In the genomic region with DNA sequence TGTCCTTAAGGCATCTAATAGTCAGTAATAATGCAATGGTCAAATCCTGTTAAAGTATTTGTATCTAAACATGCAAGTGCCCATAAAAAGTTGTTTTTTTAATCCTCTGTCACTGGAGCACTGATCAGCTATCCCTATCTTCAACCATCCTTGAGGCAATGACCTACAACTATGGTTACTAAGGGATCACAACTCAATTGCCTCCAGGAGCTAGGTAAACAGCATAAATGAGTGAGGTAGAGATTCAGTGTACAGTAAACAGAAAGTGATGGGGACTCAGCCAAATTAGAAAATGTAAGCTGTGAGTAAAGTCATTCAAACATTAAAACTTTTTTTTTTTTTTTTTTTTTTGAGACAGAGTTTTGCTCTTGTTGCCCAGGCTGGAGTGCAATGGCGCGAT, we compare ENCODE assay signal across 13 cellular contexts.
"Had no signal": no experiment of that assay in that cellular context is flagged by ENCODE, and none has a peak within 500 bp of the region (broad histone marks: within the 10 kb centered on the region; RNA-seq: fewer than 3 reads in every experiment).

No MANE protein-coding gene starts in this region.

- H3K27me3 ChIP-seq: ascending aorta, right atrium auricular region, tibial artery, vagina had no signal

- H3K36me3 Mint-ChIP-seq: naive B cell had no signal

- H3K36me3 ChIP-seq: ascending aorta, right atrium auricular region, tibial artery, vagina had no signal

- DNase-seq: activated CD4-positive, alpha-beta T cell treated with anti-CD3 and anti-CD28 coated beads for 1 hour; activated CD4-positive, alpha-beta T cell treated with anti-CD3 and anti-CD28 coated beads, Interleukin-2, amount 50 U/mL, for 48 hours; activated CD8-positive, alpha-beta memory T cell treated with anti-CD3 and anti-CD28 coated beads, Interleukin-2, amount 50 U/mL, for 4 hours; hypothalamus; naive B cell; stimulated activated CD4-positive, alpha-beta T cell treated with anti-CD3 and anti-CD28 coated beads, Interleukin-4, amount 100 ng/mL, for 4 hours; tibial artery had no signal

- H3K9me3 Mint-ChIP-seq: naive B cell had no signal

- H3K27me3 Mint-ChIP-seq: activated naive CD8-positive, alpha-beta T cell; naive B cell had no signal

- H3K4me3 ChIP-seq: ascending aorta, lung, right atrium auricular region, skin epidermis, tibial artery, vagina had no signal

- H3K27ac ChIP-seq: ascending aorta, right atrium auricular region, tibial artery, vagina had no signal

- H3K9me3 ChIP-seq: ascending aorta, right atrium auricular region, tibial artery, vagina had no signal
